In the genomic region with DNA sequence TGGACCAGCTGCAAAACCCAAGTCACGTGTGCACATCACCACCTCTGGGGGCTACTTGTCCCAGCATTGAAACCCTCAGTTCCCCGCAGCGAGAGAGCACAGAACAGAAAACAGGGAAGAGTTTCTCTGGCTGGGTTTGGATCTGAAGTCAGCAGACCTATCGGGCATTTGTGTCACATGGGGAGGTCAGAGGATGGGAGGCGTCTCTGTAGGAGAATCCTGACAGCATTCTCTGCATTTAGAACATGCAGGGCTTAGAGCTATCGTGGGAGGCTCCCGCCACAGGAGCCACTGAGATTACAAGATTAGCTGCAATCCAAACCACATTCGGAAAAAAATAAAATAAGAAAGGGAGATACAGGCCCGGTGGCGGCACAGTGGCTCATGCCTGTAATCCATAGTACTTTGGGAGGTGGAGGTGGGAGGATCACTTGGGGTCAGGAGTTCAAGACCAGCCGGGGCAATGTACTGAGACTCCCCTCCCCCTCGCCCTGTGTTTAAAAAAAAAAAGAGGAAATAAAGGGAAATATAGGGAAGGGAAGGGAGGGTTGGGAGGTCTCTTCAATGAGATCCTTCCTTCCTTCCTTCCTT, we compare ENCODE assay signal across 10 cellular contexts. TPM values are rescaled to one million over a fixed set of nuclear protein-coding genes. Genes with fewer than 3 reads are reported as not detected.
DNase-seq lines count a peak whose midpoint lies in the region; ATAC-seq and TF ChIP-seq lines count a peak whose summit lies in the region.
"Had no signal": no experiment of that assay in that cellular context is flagged by ENCODE, and none has a peak within 500 bp of the region (broad histone marks: within the 10 kb centered on the region; RNA-seq: fewer than 3 reads in every experiment).

No MANE protein-coding gene starts in this region.

- no peak for ATAC-seq in HG03039 (IDR thresholded peaks at IDR 0.05; ENCODE audit: unreplicated experiment)

- no peak overlapping the region for H3K4me3 ChIP-seq in NB4 (ENCODE audit: low read depth, low read length)

- DNase-seq in CD14-positive monocyte (ENCODE audit: low spot score) (no peak), NB4 (ENCODE audit: low read depth) (peak; percentile 79), endothelial cell (ENCODE audit: low spot score) (no peak), neural crest cell (ENCODE audit: low read depth, low spot score) (no peak), hypothalamus (lab: John Stamatoyannopoulos, UW) (no peak), kidney glomerular epithelial cell (lab: John Stamatoyannopoulos, UW) (no peak)
- DNase-seq in activated effector memory CD4-positive, alpha-beta T cell treated with Interleukin-2 at 50 U/mL for 16 hours: no peak
- DNase-seq: NCI-H2107 had no signal

- H3K36me3 Mint-ChIP-seq in CD14-positive monocyte: no peaks in the 10 kb centered on the region
- no peaks in the 10 kb centered on the region for H3K36me3 Mint-ChIP-seq in endothelial cell (ENCODE audit: low read depth, unreplicated experiment)
- H3K36me3 Mint-ChIP-seq in neural crest cell (ENCODE audit: low read depth): no peaks in the 10 kb centered on the region

- H3K9me3 Mint-ChIP-seq in CD14-positive monocyte (peaks cover 0 to 17% (median 9%) of the 10 kb centered on the region in 7 donors), endothelial cell (ENCODE audit: unreplicated experiment) (no peaks in the 10 kb centered on the region), neural crest cell (no peaks in the 10 kb centered on the region)
- H3K9me3 Mint-ChIP-seq: stimulated activated naive CD8-positive, alpha-beta T cell treated with anti-CD3 and anti-CD28 coated beads, Interleukin-15, Interleukin-2, amounts not matched to agents 100 ng/mL and 50 ng/mL, for 24 hours had no signal

- H3K27me3 Mint-ChIP-seq in CD14-positive monocyte (ENCODE audit: low read depth in 3 of 3) (peaks cover 18 to 30% (median 21%) of the 10 kb centered on the region in 3 donors), endothelial cell (ENCODE audit: unreplicated experiment) (peaks cover 5% of the 10 kb centered on the region), neural crest cell (ENCODE audit: low read depth) (peaks cover 86% of the 10 kb centered on the region)
- H3K27me3 Mint-ChIP-seq: stimulated activated naive CD8-positive, alpha-beta T cell treated with anti-CD3 and anti-CD28 coated beads, Interleukin-15, Interleukin-2, amounts not matched to agents 100 ng/mL and 50 ng/mL, for 24 hours had no signal

- peak overlapping the region in 1 of 2 donors; percentile 71 for H3K4me3 Mint-ChIP-seq in CD14-positive monocyte
- H3K4me3 Mint-ChIP-seq in endothelial cell (ENCODE audit: unreplicated experiment): no peak overlapping the region
- H3K4me3 Mint-ChIP-seq in neural crest cell: peak overlapping the region; percentile 50
- H3K4me3 Mint-ChIP-seq: stimulated activated naive CD8-positive, alpha-beta T cell treated with anti-CD3 and anti-CD28 coated beads, Interleukin-15, Interleukin-2, amounts not matched to agents 100 ng/mL and 50 ng/mL, for 24 hours had no signal

- no peak for TF ChIP-seq POLR2A in NB4 (IDR thresholded peaks at IDR 0.05; ENCODE audit: extremely low read depth, insufficient read length)

- H3K4me1 Mint-ChIP-seq in CD14-positive monocyte (peaks cover 41% of the 10 kb centered on the region), endothelial cell (ENCODE audit: unreplicated experiment) (peaks cover 17% of the 10 kb centered on the region), neural crest cell (peaks cover 21% of the 10 kb centered on the region)

- H3K27ac Mint-ChIP-seq in CD14-positive monocyte (peak overlapping the region in 6 of 7 donors; percentile 21 to 68 (median 63)), endothelial cell (ENCODE audit: unreplicated experiment) (peak overlapping the region; percentile 31), neural crest cell (ENCODE audit: unreplicated experiment) (no peak overlapping the region)
- H3K27ac Mint-ChIP-seq: stimulated activated naive CD8-positive, alpha-beta T cell treated with anti-CD3 and anti-CD28 coated beads, Interleukin-15, Interleukin-2, amounts not matched to agents 100 ng/mL and 50 ng/mL, for 24 hours had no signal

- TF ChIP-seq CTCF in CD14-positive monocyte (IDR thresholded peaks at IDR 0.05): no peak
- no peak for TF ChIP-seq CTCF in NB4 (IDR thresholded peaks at IDR 0.05; ENCODE audit: low read depth, low read length)
- no peak for TF ChIP-seq CTCF in endothelial cell (IDR thresholded peaks at IDR 0.05; ENCODE audit: unreplicated experiment)
- no peak for TF ChIP-seq CTCF in neural crest cell (conservative IDR thresholded peaks at IDR 0.05)

- intact Hi-C loops in CD14-positive monocyte (cut with micrococcal nuclease): loop anchor here in 1 of 2 donors (10.0 kb wide), 1 partner anchor 60 kb away; no protein-coding TSS in a partner anchor

RNA-seq across cellular contexts. Expression of gene TLE6, which starts 2.9 kb away (rescaled TPM):
- not detected for polyA plus RNA-seq in CD14-positive monocyte
- 0.59 TPM for total RNA-seq in endothelial cell (ENCODE audit: unreplicated experiment)
- total RNA-seq in neural crest cell: 0.44 TPM in 1 of 2 replicates, not detected in the other

RNA-seq across cellular contexts. Expression of gene ZNF77, which starts 29.7 kb away (rescaled TPM):
- polyA plus RNA-seq in CD14-positive monocyte: 1 to 10 TPM in 1 of 2 donors, under 1 TPM in 1; 0.30 to 1.0 TPM
- total RNA-seq in endothelial cell (ENCODE audit: unreplicated experiment): 5.5 TPM
- 7.8 and 7.9 TPM in 2 replicates for total RNA-seq in neural crest cell

RNA-seq across cellular contexts. Expression of gene TLE2, which starts 54.6 kb away (rescaled TPM):
- polyA plus RNA-seq in CD14-positive monocyte: not detected
- total RNA-seq in endothelial cell (ENCODE audit: unreplicated experiment): 5.7 TPM
- total RNA-seq in neural crest cell: 0.73 and 1.4 TPM in 2 replicates
